11 cellular contexts compared by ENCODE assay signal in the genomic region with DNA sequence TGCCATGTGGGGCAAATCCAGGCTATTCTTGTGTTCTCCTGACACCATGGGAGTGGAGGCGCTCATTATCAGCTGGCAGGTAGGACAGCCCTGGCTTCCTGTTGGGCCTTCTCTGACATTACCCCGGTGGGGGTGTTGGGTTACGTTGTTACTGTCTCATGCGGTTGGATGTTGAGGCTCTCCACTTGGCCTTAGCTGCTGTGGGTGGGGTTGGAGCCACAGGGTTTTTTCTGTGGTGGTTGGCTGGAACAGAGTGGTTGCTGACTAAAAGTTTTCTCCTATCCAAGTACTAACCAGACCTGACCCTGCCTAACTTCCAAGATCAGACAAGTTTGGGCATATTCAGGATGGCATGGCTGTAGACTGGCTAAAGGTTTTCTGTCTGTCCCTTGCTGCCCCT. TPM values are rescaled to one million over a fixed set of nuclear protein-coding genes. Genes with fewer than 3 reads are reported as not detected.
DNase-seq lines count a peak whose midpoint lies in the region; ATAC-seq and TF ChIP-seq lines count a peak whose summit lies in the region.
"Had no signal": no experiment of that assay in that cellular context is flagged by ENCODE, and none has a peak within 500 bp of the region (broad histone marks: within the 10 kb centered on the region; RNA-seq: fewer than 3 reads in every experiment).

No MANE protein-coding gene starts in this region.

- H3K4me1 Mint-ChIP-seq in CD8-positive, alpha-beta T cell (ENCODE audit: low read depth): peaks cover 9% of the 10 kb centered on the region
- peaks cover 26% of the 10 kb centered on the region for H3K4me1 Mint-ChIP-seq in nephron

- no peaks in the 10 kb centered on the region for H3K9me3 Mint-ChIP-seq in CD8-positive, alpha-beta T cell
- peaks cover 3% of the 10 kb centered on the region for H3K9me3 Mint-ChIP-seq in nephron

- H3K27me3 Mint-ChIP-seq in CD8-positive, alpha-beta T cell (ENCODE audit: low read depth): no peaks in the 10 kb centered on the region
- no peaks in the 10 kb centered on the region for H3K27me3 Mint-ChIP-seq in nephron (ENCODE audit: low read depth)
- H3K27me3 Mint-ChIP-seq: IgD-negative memory B cell had no signal

- CTCF ChIA-PET in CD8-positive, alpha-beta T cell (lab: Charles Lee): no interaction called here
- CTCF ChIA-PET in RWPE1 (lab: Yijun Ruan, JAX): interaction anchor here (0.6 kb wide), 1 partner anchor 166 kb away, joined by 3 read pairs; no protein-coding TSS in a partner anchor

- WGBS in lower leg skin, 2 donors: 43 to 50% methylated on average over 2 to 4 of the region's 4 CpGs

- no peak for DNase-seq in CD8-positive, alpha-beta T cell
- peak; percentile 76 for DNase-seq in RWPE1 (ENCODE audit: low spot score)
- DNase-seq in fibroblast of gingiva (ENCODE audit: low read depth): peak; percentile 50
- DNase-seq in NCI-H345 treated with DMSO at 0.1 percent for 48 hours (lab: John Stamatoyannopoulos, UW; ENCODE audit: unreplicated experiment): no peak
- DNase-seq in HAP-1 (ENCODE audit: low spot score in 2 of 2): no peak
- no peak for DNase-seq in lower leg skin (ENCODE audit: low spot score in 2 of 2)
- DNase-seq: Caco-2, substantia nigra had no signal

- H3K36me3 Mint-ChIP-seq in CD8-positive, alpha-beta T cell: peaks cover 69% of the 10 kb centered on the region
- H3K36me3 Mint-ChIP-seq in nephron (ENCODE audit: low read depth): peaks cover 73% of the 10 kb centered on the region

- H3K9me3 ChIP-seq in CD8-positive, alpha-beta T cell (ENCODE audit: low read length): no peaks in the 10 kb centered on the region
- peaks cover 21% of the 10 kb centered on the region for H3K9me3 ChIP-seq in HAP-1
- H3K9me3 ChIP-seq: Caco-2 had no signal

- no peak for ATAC-seq in CD8-positive, alpha-beta T cell
- ATAC-seq in GM19463 (IDR thresholded peaks at IDR 0.05; ENCODE audit: unreplicated experiment): no peak

- H3K27me3 ChIP-seq in CD8-positive, alpha-beta T cell (ENCODE audit: insufficient read depth, low read length): no peaks in the 10 kb centered on the region
- no peaks in the 10 kb centered on the region for H3K27me3 ChIP-seq in HAP-1 (ENCODE audit: low read depth)

- H3K27ac ChIP-seq in CD8-positive, alpha-beta T cell (ENCODE audit: low read depth, low read length): no peak overlapping the region
- H3K27ac ChIP-seq in RWPE1: peak overlapping the region; percentile 80

- H3K4me3 Mint-ChIP-seq in CD8-positive, alpha-beta T cell: no peak overlapping the region
- H3K4me3 Mint-ChIP-seq in nephron: no peak overlapping the region
- H3K4me3 Mint-ChIP-seq: IgD-negative memory B cell had no signal

- no peaks in the 10 kb centered on the region for H3K4me1 ChIP-seq in CD8-positive, alpha-beta T cell (ENCODE audit: insufficient read depth, low read length)
- H3K4me1 ChIP-seq in HAP-1: no peaks in the 10 kb centered on the region
- H3K4me1 ChIP-seq: Caco-2 had no signal

- intact Hi-C loops in CD8-positive, alpha-beta T cell (cut with DNase I, micrococcal nuclease): no loop called here
- intact Hi-C loops in lower leg skin (cut with DNase I; ENCODE audit: low total_unique reads): no loop called here

- H3K4me3 ChIP-seq in CD8-positive, alpha-beta T cell (ENCODE audit: low read depth, low read length): no peak overlapping the region
- H3K4me3 ChIP-seq in HAP-1 (no peak overlapping the region), lower leg skin (ENCODE audit: low read depth, poor library complexity, severe bottlenecking) (no peak overlapping the region)

- peak overlapping the region; percentile 32 for H3K27ac Mint-ChIP-seq in CD8-positive, alpha-beta T cell
- H3K27ac Mint-ChIP-seq in nephron: peak overlapping the region; percentile 2 to 90 (median 68)
- H3K27ac Mint-ChIP-seq: IgD-negative memory B cell had no signal

- no peak for TF ChIP-seq POLR2A in lower leg skin (IDR thresholded peaks at IDR 0.05)

- peaks cover 48% of the 10 kb centered on the region for H3K36me3 ChIP-seq in CD8-positive, alpha-beta T cell (ENCODE audit: insufficient read depth, low read length)
- H3K36me3 ChIP-seq in HAP-1 (replicated peaks): peaks cover 57% of the 10 kb centered on the region

- POLR2A ChIA-PET in CD8-positive, alpha-beta T cell (lab: Charles Lee): interaction anchor here (0.7 kb wide), 1 partner anchor 112 kb away, joined by 3 read pairs; no protein-coding TSS in a partner anchor
- POLR2A ChIA-PET in RWPE1 (lab: Yijun Ruan, JAX; ENCODE audit: low non-redundant PET): no interaction called here

- in situ Hi-C loops in HAP-1 (cut with MboI; ENCODE audit: low sequenced_read_pairs): no loop called here

- TF ChIP-seq CTCF in CD8-positive, alpha-beta T cell (IDR thresholded peaks at IDR 0.05): no peak
- TF ChIP-seq CTCF in RWPE1 (conservative IDR thresholded peaks at IDR 0.05; ENCODE audit: low read depth) (no peak), nephron (IDR thresholded peaks at IDR 0.05; ENCODE audit: unreplicated experiment in 3 of 3) (no peak), lower leg skin (IDR thresholded peaks at IDR 0.05) (no peak)

RNA-seq across cellular contexts. Expression of a gene that starts 20.2 kb away (rescaled TPM):
- 10 to 100 TPM; 18.6 to 19.7 TPM for total RNA-seq in CD8-positive, alpha-beta T cell
- total RNA-seq in lower leg skin: 10 to 100 TPM; 28.2 to 37.2 (median 29.5) TPM

RNA-seq across cellular contexts. Expression of a gene that starts 30.1 kb away (rescaled TPM):
- 1 to 10 TPM; 3.7 to 5.5 TPM for total RNA-seq in CD8-positive, alpha-beta T cell
- 10 to 100 TPM; 14.9 to 30.4 (median 23.3) TPM for total RNA-seq in lower leg skin

Comparison
In these comparisons a context has a peak if more than half of its experiments do, and no peak if none do; other contexts are left out.
1. DNase-seq: peak in RWPE1 (single experiment) and fibroblast of gingiva (single experiment); none in CD8-positive, alpha-beta T cell (0 of 7), NCI-H345 treated with DMSO at 0.1 percent for 48 hours (single experiment), HAP-1 (0 of 2) and lower leg skin (0 of 2).